In genomic region chr18:31510319-31510718, GRCh38 we compare ENCODE assay signal across 22 cellular contexts. TPM values are rescaled to one million over a fixed set of nuclear protein-coding genes. Genes with fewer than 3 reads are reported as not detected.
DNase-seq lines count a peak whose midpoint lies in the region; ATAC-seq and TF ChIP-seq lines count a peak whose summit lies in the region.
"Had no signal": no experiment of that assay in that cellular context is flagged by ENCODE, and none has a peak within 500 bp of the region (broad histone marks: within the 10 kb centered on the region; RNA-seq: fewer than 3 reads in every experiment).

No MANE protein-coding gene starts in this region.

- no peaks in the 10 kb centered on the region for H3K36me3 ChIP-seq in esophagus squamous epithelium
- peaks cover 0 to 2% of the 10 kb centered on the region in 2 experiments for H3K36me3 ChIP-seq in trophoblast cell (ENCODE audit: control insufficient read depth in 1 of 2, insufficient read depth in 2 of 2, low read length in 2 of 2)

- peak overlapping the region; percentile 10 for H3K4me3 Mint-ChIP-seq in Calu3 (ENCODE audit: low read depth, unreplicated experiment)
- H3K4me3 Mint-ChIP-seq: activated B cell treated with CpG ODN at 0.5 μM for 24 hours; activated CD8-positive, alpha-beta T cell treated with anti-CD3 and anti-CD28 coated beads for 36 hours; activated naive CD4-positive, alpha-beta T cell treated with anti-CD3 and anti-CD28 coated beads for 36 hours; CD4-positive, alpha-beta T cell; effector memory CD8-positive, alpha-beta T cell; natural killer cell treated with Interleukin-12 subunit alpha and Interleukin-12 subunit beta and Interleukin-15 and Interleukin-18, amount 100 ng/mL, for 72 hours; T-helper 17 cell had no signal

- intact Hi-C loops in Calu3 (cut with micrococcal nuclease; ENCODE audit: unreplicated experiment) (loop anchor here (5.0 kb wide), 1 partner anchor 243 kb away; no protein-coding TSS in a partner anchor), esophagus squamous epithelium (cut with DNase I) (no loop called here)

- H3K27me3 Mint-ChIP-seq in Calu3 (ENCODE audit: unreplicated experiment): no peaks in the 10 kb centered on the region
- H3K27me3 Mint-ChIP-seq: activated CD8-positive, alpha-beta T cell treated with anti-CD3 and anti-CD28 coated beads for 36 hours; CD4-positive, alpha-beta T cell had no signal

- H3K79me2 ChIP-seq in trophoblast cell (ENCODE audit: control insufficient read depth, insufficient read depth, low read length, poor library complexity): peaks cover 3% of the 10 kb centered on the region

- CTCF ChIA-PET in Calu3 (lab: Charles Lee): interaction anchor here (0.6 to 1.6 kb wide), 5 partner anchors 10 to 303 kb away, joined by 3 to 7 read pairs (median 3); no protein-coding TSS in a partner anchor

- H3K9me3 ChIP-seq in esophagus squamous epithelium (no peaks in the 10 kb centered on the region), trophoblast cell (ENCODE audit: insufficient read depth, low read depth, low read length) (no peaks in the 10 kb centered on the region)

- H3K27me3 ChIP-seq in esophagus squamous epithelium (no peaks in the 10 kb centered on the region), trophoblast cell (ENCODE audit: insufficient read depth, low read length) (no peaks in the 10 kb centered on the region)

- no peak overlapping the region for H4K91ac ChIP-seq in trophoblast cell (ENCODE audit: low read depth, low read length)

- H3K4me1 ChIP-seq in esophagus squamous epithelium (peaks cover 17 to 65% (median 22%) of the 10 kb centered on the region in 3 donors), trophoblast cell (ENCODE audit: control insufficient read depth in 1 of 2, insufficient read depth in 2 of 2, low read length in 2 of 2) (peaks cover 12 to 23% of the 10 kb centered on the region in 2 experiments)

- no peak overlapping the region for H2AFZ ChIP-seq in trophoblast cell (ENCODE audit: insufficient read depth, low read length, poor library complexity)
- H2AFZ ChIP-seq: GM23248 had no signal

- H2AK5ac ChIP-seq in trophoblast cell (ENCODE audit: low read length): no peak overlapping the region

- DNase-seq in Calu3: no peak
- peak; percentile 18 for DNase-seq in SW480 (ENCODE audit: low spot score)
- no peak for DNase-seq in esophagus squamous epithelium (lab: John Stamatoyannopoulos, UW)
- no peak for DNase-seq in trophoblast cell
- no peak for DNase-seq in AG08396 (ENCODE audit: low spot score)
- no peak for DNase-seq in C1 segment of cervical spinal cord (lab: John Stamatoyannopoulos, UW)
- DNase-seq in NCI-H774 (lab: John Stamatoyannopoulos, UW): no peak
- DNase-seq: activated B cell treated with CpG ODN at 0.5 μM for 24 hours; activated CD8-positive, alpha-beta T cell treated with anti-CD3 and anti-CD28 coated beads for 36 hours; activated naive CD4-positive, alpha-beta T cell treated with anti-CD3 and anti-CD28 coated beads for 36 hours; activated T-cell treated with anti-CD3 and anti-CD28 coated beads, Interleukin-2, amount 50 U/mL, for 1 hour; anterior cingulate cortex; CD4-positive, alpha-beta T cell; effector memory CD8-positive, alpha-beta T cell; GM23248; mesenchymal stem cell; NCI-H526; SHP77 treated with DMSO at 0.1 percent for 48 hours; stimulated activated CD4-positive, alpha-beta T cell treated with anti-CD3 and anti-CD28 coated beads, Interleukin-4, amount 100 ng/mL, for 4 hours; T-helper 17 cell had no signal

- H4K8ac ChIP-seq in trophoblast cell (ENCODE audit: low read depth, low read length): no peak overlapping the region

- no peak for ATAC-seq in HG03457 (IDR thresholded peaks at IDR 0.05; ENCODE audit: unreplicated experiment)
- ATAC-seq: activated CD8-positive, alpha-beta T cell treated with anti-CD3 and anti-CD28 coated beads for 36 hours; effector memory CD8-positive, alpha-beta T cell; T-helper 17 cell had no signal

- peaks cover 60% of the 10 kb centered on the region for H3K4me1 Mint-ChIP-seq in Calu3 (ENCODE audit: low read depth, unreplicated experiment)
- H3K4me1 Mint-ChIP-seq: activated B cell treated with CpG ODN at 0.5 μM for 24 hours, T-helper 17 cell had no signal

- peak overlapping the region; percentile 99 for H3K27ac Mint-ChIP-seq in Calu3 (ENCODE audit: unreplicated experiment)
- H3K27ac Mint-ChIP-seq: activated B cell treated with CpG ODN at 0.5 μM for 24 hours; activated CD8-positive, alpha-beta T cell treated with anti-CD3 and anti-CD28 coated beads for 36 hours; activated naive CD4-positive, alpha-beta T cell treated with anti-CD3 and anti-CD28 coated beads for 36 hours; CD4-positive, alpha-beta T cell; effector memory CD8-positive, alpha-beta T cell; natural killer cell treated with Interleukin-12 subunit alpha and Interleukin-12 subunit beta and Interleukin-15 and Interleukin-18, amount 100 ng/mL, for 72 hours; T-helper 17 cell had no signal

- H3K27ac ChIP-seq in esophagus squamous epithelium (peak overlapping the region in 3 of 4 donors; percentile 77 to 84 (median 80)), trophoblast cell (ENCODE audit: low read depth, low read length) (peak overlapping the region; percentile 39)
- H3K27ac ChIP-seq: GM23248 had no signal

- H2BK5ac ChIP-seq in trophoblast cell (ENCODE audit: low read depth, low read length, poor library complexity): no peak overlapping the region

- peaks cover 31% of the 10 kb centered on the region for H3K36me3 Mint-ChIP-seq in Calu3 (ENCODE audit: insufficient read depth, unreplicated experiment)
- H3K36me3 Mint-ChIP-seq: natural killer cell treated with Interleukin-12 subunit alpha and Interleukin-12 subunit beta and Interleukin-15 and Interleukin-18, amount 100 ng/mL, for 72 hours had no signal

- H2BK12ac ChIP-seq in trophoblast cell (ENCODE audit: low read length): no peak overlapping the region

- no peak overlapping the region for H3K18ac ChIP-seq in trophoblast cell (ENCODE audit: low read length)

- H3K4me2 ChIP-seq in trophoblast cell (ENCODE audit: low read length): no peak overlapping the region

- no peak overlapping the region for H3K14ac ChIP-seq in trophoblast cell (ENCODE audit: low read length)

- no peak overlapping the region for H3K23ac ChIP-seq in trophoblast cell (ENCODE audit: low read length)

- TF ChIP-seq POLR2A in esophagus squamous epithelium (IDR thresholded peaks at IDR 0.05): no peak

- no peak overlapping the region for H2BK120ac ChIP-seq in trophoblast cell (ENCODE audit: insufficient read depth, low read length, poor library complexity)

- H3K9ac ChIP-seq in trophoblast cell (ENCODE audit: low read length): no peak overlapping the region
- H3K9ac ChIP-seq: GM23248 had no signal

- TF ChIP-seq CTCF in Calu3 (IDR thresholded peaks at IDR 0.05; ENCODE audit: unreplicated experiment) (no peak), esophagus squamous epithelium (IDR thresholded peaks at IDR 0.05) (no peak)

- H3K4me3 ChIP-seq in esophagus squamous epithelium: no peak overlapping the region
- no peak overlapping the region for H3K4me3 ChIP-seq in trophoblast cell (ENCODE audit: low read depth, low read length)
- H3K4me3 ChIP-seq: GM23248 had no signal

- no peaks in the 10 kb centered on the region for H3K9me3 Mint-ChIP-seq in Calu3 (ENCODE audit: low read depth, unreplicated experiment)
- H3K9me3 Mint-ChIP-seq: activated B cell treated with CpG ODN at 0.5 μM for 24 hours; activated CD8-positive, alpha-beta T cell treated with anti-CD3 and anti-CD28 coated beads for 36 hours; CD4-positive, alpha-beta T cell; natural killer cell treated with Interleukin-12 subunit alpha and Interleukin-12 subunit beta and Interleukin-15 and Interleukin-18, amount 100 ng/mL, for 72 hours had no signal

- H4K12ac ChIP-seq in trophoblast cell (ENCODE audit: low read depth, low read length): no peak overlapping the region

- H3K79me1 ChIP-seq in trophoblast cell (ENCODE audit: low read length): peaks cover 11% of the 10 kb centered on the region

- BruUV-seq in Calu3 (replicated peaks; lab: Mats Ljungman, UMichigan): no TSS peak

- H3K4ac ChIP-seq in trophoblast cell (ENCODE audit: low read depth, low read length): no peak overlapping the region

RNA-seq across cellular contexts. Expression of gene DSG2, which starts 12.3 kb away (rescaled TPM):
- total RNA-seq in Calu3 (2022): 194 and 196 TPM in 2 replicates
- 10 to 100 TPM in 1 of 4 donors, 1 to 10 TPM in 3; 7.3 to 18.8 (median 9.7) TPM for total RNA-seq in esophagus squamous epithelium
- 81.8 and 82.6 TPM in 2 replicates for polyA plus RNA-seq in trophoblast cell (2013)
- total RNA-seq: activated B cell treated with CpG ODN at 0.5 μM for 24 hours, T-helper 17 cell had no signal
- polyA plus RNA-seq: GM23248 had no signal
